Comparison of ENCODE assay signal across 16 cellular contexts in genomic region chr9:109017493-109017892, GRCh38. TPM values are rescaled to one million over a fixed set of nuclear protein-coding genes. Genes with fewer than 3 reads are reported as not detected.
A peak's percentile ranks its signal among the peaks of the same experiment; 100 is the strongest.
DNase-seq lines count a peak whose midpoint lies in the region; ATAC-seq and TF ChIP-seq lines count a peak whose summit lies in the region.
"Had no signal": no experiment of that assay in that cellular context is flagged by ENCODE, and none has a peak within 500 bp of the region (broad histone marks: within the 10 kb centered on the region; RNA-seq: fewer than 3 reads in every experiment).

No MANE protein-coding gene starts in this region.

- H3K79me2 ChIP-seq in Karpas-422 (ENCODE audit: low read length) = peaks cover 21% of the 10 kb centered on the region

- POLR2A ChIA-PET in GM10248 (lab: Yijun Ruan, JAX) = no interaction called here

- H3K36me3 ChIP-seq in Karpas-422 (ENCODE audit: insufficient read depth, low read length) = peaks cover 5% of the 10 kb centered on the region; the same call in 1 of the 2 replicates

- H3K27me3 ChIP-seq in Karpas-422 (ENCODE audit: low read length) = no peaks in the 10 kb centered on the region

- H3K4me2 ChIP-seq in Karpas-422 (ENCODE audit: low read depth, low read length, poor library complexity, severe bottlenecking) = no peak overlapping the region

- H3K4me1 Mint-ChIP-seq in activated naive CD8-positive, alpha-beta T cell treated with anti-CD3 and anti-CD28 coated beads for 36 hours = peaks cover 9% of the 10 kb centered on the region

- peak; percentile 48 for DNase-seq in GM10248 (ENCODE audit: extremely low spot score)
- no peak for DNase-seq in Karpas-422
- DNase-seq in activated naive CD8-positive, alpha-beta T cell treated with anti-CD3 and anti-CD28 coated beads for 36 hours = no peak
- DNase-seq in activated T-cell treated with anti-CD3 and anti-CD28 coated beads, Interleukin-2, amount 50 U/mL, for 1 hour = no peak
- DNase-seq in sciatic nerve (ENCODE audit: low spot score) = no peak
- DNase-seq: activated CD4-positive, alpha-beta T cell treated with anti-CD3 and anti-CD28 coated beads, Interleukin-2, amount 50 U/mL, for 4 hours; activated gamma-delta T cell; islet precursor cell; NCI-H1092; NCI-H2227 treated with DMSO at 0.1 percent for 48 hours; stimulated activated CD4-positive, alpha-beta T cell treated with anti-CD3 and anti-CD28 coated beads, Interleukin-4, amount 100 ng/mL, for 4 hours; stimulated activated naive CD8-positive, alpha-beta T cell treated with anti-CD3 and anti-CD28 coated beads, Interleukin-15, Interleukin-2, amounts not matched to agents 100 U/mL and 50 U/mL, for 24 hours; T-helper 2 cell had no signal

- no peak overlapping the region for H3K4me3 Mint-ChIP-seq in activated naive CD8-positive, alpha-beta T cell treated with anti-CD3 and anti-CD28 coated beads for 36 hours

- H3K9me2 ChIP-seq in Karpas-422 (replicated peaks; ENCODE audit: insufficient read depth, low read length) = no peaks in the 10 kb centered on the region

- H3K27ac ChIP-seq in Karpas-422 (ENCODE audit: low read length) = peak overlapping the region; percentile 39; the same call in 1 of the 2 replicates

- no peaks in the 10 kb centered on the region for H4K20me1 ChIP-seq in Karpas-422 (ENCODE audit: insufficient read depth, low read depth, low read length)

- CTCF ChIA-PET in GM10248 (lab: Yijun Ruan, JAX) = interaction anchor here (1.1 to 6.3 kb wide), 6 partner anchors 9 to 87 kb away, joined by 3 to 24 read pairs (median 4); no protein-coding TSS in a partner anchor

- no peak overlapping the region for H3K4me3 ChIP-seq in Karpas-422 (ENCODE audit: low read length)

- peaks cover 14% of the 10 kb centered on the region for H3K36me3 Mint-ChIP-seq in activated naive CD8-positive, alpha-beta T cell treated with anti-CD3 and anti-CD28 coated beads for 36 hours

- H3K27ac Mint-ChIP-seq in activated naive CD8-positive, alpha-beta T cell treated with anti-CD3 and anti-CD28 coated beads for 36 hours = no peak overlapping the region

- no peak overlapping the region for H2AFZ ChIP-seq in Karpas-422 (ENCODE audit: low read length)

- H3K9me3 Mint-ChIP-seq in activated naive CD8-positive, alpha-beta T cell treated with anti-CD3 and anti-CD28 coated beads for 36 hours = no peaks in the 10 kb centered on the region

- H3K9ac ChIP-seq in Karpas-422 (ENCODE audit: low read length) = no peak overlapping the region

- intact Hi-C loops in sciatic nerve (cut with DNase I) = loop anchor here (5.0 kb wide), 1 partner anchor 1095 kb away; no protein-coding TSS in a partner anchor

- ATAC-seq in GM18909 (IDR thresholded peaks at IDR 0.05; ENCODE audit: poor library complexity, unreplicated experiment) = peak; percentile 35
- peak; percentile 24 for ATAC-seq in HG02623 (IDR thresholded peaks at IDR 0.05; ENCODE audit: unreplicated experiment)
- no peak for ATAC-seq in HG03469 (IDR thresholded peaks at IDR 0.05; ENCODE audit: unreplicated experiment)
- no peak for ATAC-seq in sciatic nerve
- ATAC-seq: stimulated activated naive CD8-positive, alpha-beta T cell treated with anti-CD3 and anti-CD28 coated beads, Interleukin-15, Interleukin-2, amounts not matched to agents 100 U/mL and 50 U/mL, for 24 hours had no signal

- H3K27me3 Mint-ChIP-seq in activated naive CD8-positive, alpha-beta T cell treated with anti-CD3 and anti-CD28 coated beads for 36 hours = no peaks in the 10 kb centered on the region

- no peaks in the 10 kb centered on the region for H3K9me3 ChIP-seq in Karpas-422 (ENCODE audit: low read length)

- TF ChIP-seq CTCF in GM10248 (IDR thresholded peaks at IDR 0.05; ENCODE audit: control extremely low read depth, extremely low read depth, low read depth, missing control alignments) = no peak

- H3K4me1 ChIP-seq in Karpas-422 (ENCODE audit: low read length) = peaks cover 44% of the 10 kb centered on the region

RNA-seq across cellular contexts. Expression of gene CTNNAL1, which starts 4.2 kb away (rescaled TPM):
- 26.8 and 31.4 TPM in 2 replicates for total RNA-seq in Karpas-422 (2014; rRNA removed; shearing (Covaris generic); ENCODE audit: low replicate concordance)
- total RNA-seq in activated naive CD8-positive, alpha-beta T cell treated with anti-CD3 and anti-CD28 coated beads for 36 hours = 10 to 100 TPM; 20.9 to 22.4 TPM
- total RNA-seq in sciatic nerve = 177 TPM

Comparison
In these comparisons a context has a peak if more than half of its experiments do, and no peak if none do; other contexts are left out.
1. ATAC-seq: peak in GM18909 (single experiment) and HG02623 (single experiment); none in HG03469 (single experiment) and sciatic nerve (single experiment).